ENCODE assay signal across 2 cellular contexts in the genomic region with DNA sequence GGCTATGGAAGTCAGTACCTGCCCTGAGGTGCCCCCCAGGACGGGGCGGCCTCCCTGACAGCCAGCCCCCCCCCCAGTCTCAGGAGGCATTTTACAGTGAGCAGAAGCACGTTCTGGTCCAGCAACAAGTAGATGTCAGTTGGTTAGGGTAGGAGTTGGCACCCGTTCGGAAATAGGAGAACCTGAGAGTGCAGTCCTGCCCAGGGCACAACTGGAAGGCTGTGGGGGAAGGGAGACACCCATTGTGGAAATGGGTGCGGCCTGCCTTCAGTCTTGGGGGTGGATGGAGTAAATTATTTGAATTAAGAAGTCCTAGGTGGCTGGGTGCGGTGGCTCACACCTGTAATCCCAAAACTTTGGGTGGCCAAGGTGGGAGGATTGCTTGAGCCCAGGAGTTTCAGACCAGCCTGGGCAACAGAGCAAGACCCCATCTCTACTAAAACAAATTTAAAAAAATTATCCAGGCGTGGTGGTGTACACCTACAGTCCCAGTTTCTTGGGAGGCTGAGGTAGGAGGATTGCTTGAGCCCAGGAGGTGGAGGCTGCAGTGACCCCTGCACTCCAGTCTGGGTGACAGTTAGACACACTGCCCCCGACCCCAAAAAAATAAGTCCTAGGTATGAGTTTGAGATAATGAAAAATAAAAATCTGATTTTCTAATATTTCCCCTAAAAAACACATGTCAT.
A peak's percentile ranks its signal among the peaks of the same experiment; 100 is the strongest.
TF ChIP-seq lines count a peak whose summit lies in the region.

No MANE protein-coding gene starts in this region.

TF ChIP-seq in PFSK-1, 5 proteins besides CTCF, POLR2A, EP300 and RAD21:
- no peak for TF ChIP-seq FOXP2 (optimal IDR thresholded peaks at IDR 0.05; ENCODE audit: borderline replicate concordance, extremely low read depth, extremely low read length, insufficient read depth)
- 0 out of 2 replicates have a peak, but pooled peaks have one; percentile 12 for TF ChIP-seq POLR2AphosphoS5 (IDR thresholded peaks at IDR 0.05; ENCODE audit: low read depth, low read length)
- no peak for TF ChIP-seq SIN3A (IDR thresholded peaks at IDR 0.05; ENCODE audit: borderline replicate concordance, insufficient read depth, low read length)
- TF ChIP-seq, protein P1, sequence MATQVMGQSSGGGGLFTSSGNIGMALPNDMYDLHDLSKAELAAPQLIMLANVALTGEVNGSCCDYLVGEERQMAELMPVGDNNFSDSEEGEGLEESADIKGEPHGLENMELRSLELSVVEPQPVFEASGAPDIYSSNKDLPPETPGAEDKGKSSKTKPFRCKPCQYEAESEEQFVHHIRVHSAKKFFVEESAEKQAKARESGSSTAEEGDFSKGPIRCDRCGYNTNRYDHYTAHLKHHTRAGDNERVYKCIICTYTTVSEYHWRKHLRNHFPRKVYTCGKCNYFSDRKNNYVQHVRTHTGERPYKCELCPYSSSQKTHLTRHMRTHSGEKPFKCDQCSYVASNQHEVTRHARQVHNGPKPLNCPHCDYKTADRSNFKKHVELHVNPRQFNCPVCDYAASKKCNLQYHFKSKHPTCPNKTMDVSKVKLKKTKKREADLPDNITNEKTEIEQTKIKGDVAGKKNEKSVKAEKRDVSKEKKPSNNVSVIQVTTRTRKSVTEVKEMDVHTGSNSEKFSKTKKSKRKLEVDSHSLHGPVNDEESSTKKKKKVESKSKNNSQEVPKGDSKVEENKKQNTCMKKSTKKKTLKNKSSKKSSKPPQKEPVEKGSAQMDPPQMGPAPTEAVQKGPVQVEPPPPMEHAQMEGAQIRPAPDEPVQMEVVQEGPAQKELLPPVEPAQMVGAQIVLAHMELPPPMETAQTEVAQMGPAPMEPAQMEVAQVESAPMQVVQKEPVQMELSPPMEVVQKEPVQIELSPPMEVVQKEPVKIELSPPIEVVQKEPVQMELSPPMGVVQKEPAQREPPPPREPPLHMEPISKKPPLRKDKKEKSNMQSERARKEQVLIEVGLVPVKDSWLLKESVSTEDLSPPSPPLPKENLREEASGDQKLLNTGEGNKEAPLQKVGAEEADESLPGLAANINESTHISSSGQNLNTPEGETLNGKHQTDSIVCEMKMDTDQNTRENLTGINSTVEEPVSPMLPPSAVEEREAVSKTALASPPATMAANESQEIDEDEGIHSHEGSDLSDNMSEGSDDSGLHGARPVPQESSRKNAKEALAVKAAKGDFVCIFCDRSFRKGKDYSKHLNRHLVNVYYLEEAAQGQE (IDR thresholded peaks at IDR 0.05; ENCODE audit: insufficient read depth in 1 of 2, low read depth in 2 of 2, low read length in 2 of 2), result no peak

TF ChIP-seq in endothelial cell of umbilical vein, 7 proteins besides CTCF, POLR2A, EP300 and RAD21:
- TF ChIP-seq, protein P2, sequence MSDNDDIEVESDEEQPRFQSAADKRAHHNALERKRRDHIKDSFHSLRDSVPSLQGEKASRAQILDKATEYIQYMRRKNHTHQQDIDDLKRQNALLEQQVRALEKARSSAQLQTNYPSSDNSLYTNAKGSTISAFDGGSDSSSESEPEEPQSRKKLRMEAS (IDR thresholded peaks at IDR 0.05; ENCODE audit: insufficient read depth, insufficient read length), result no peak
- no peak for TF ChIP-seq JUN (IDR thresholded peaks at IDR 0.05; ENCODE audit: borderline replicate concordance, insufficient read depth, insufficient read length, low read depth)
- no peak for TF ChIP-seq FOS (IDR thresholded peaks at IDR 0.05; ENCODE audit: borderline replicate concordance, insufficient read depth, low read length)
- no peak for TF ChIP-seq EZH2 (IDR thresholded peaks at IDR 0.05; ENCODE audit: borderline replicate concordance, low read depth, low read length, severe bottlenecking)
- TF ChIP-seq POLR2AphosphoS5 (IDR thresholded peaks at IDR 0.05; ENCODE audit: insufficient read depth, low read depth, low read length), result no peak
- TF ChIP-seq GATA2 (IDR thresholded peaks at IDR 0.05; ENCODE audit: insufficient read depth, insufficient read length, low read depth, low read length), result no peak
- no peak for TF ChIP-seq MYC (IDR thresholded peaks at IDR 0.05; ENCODE audit: low read depth, low read length)
